Comparison of ENCODE assay signal across 17 cellular contexts in genomic region chr1:6991271-6991670, GRCh38.
A peak's percentile ranks its signal among the peaks of the same experiment; 100 is the strongest.
DNase-seq lines count a peak whose midpoint lies in the region; ATAC-seq and TF ChIP-seq lines count a peak whose summit lies in the region.
"Had no signal": no experiment of that assay in that cellular context is flagged by ENCODE, and none has a peak within 500 bp of the region (broad histone marks: within the 10 kb centered on the region; RNA-seq: fewer than 3 reads in every experiment).

No MANE protein-coding gene starts in this region.

- H3K27ac ChIP-seq in esophagus muscularis mucosa (replicated peaks in 1 of 4) (no peak overlapping the region), spleen (no peak overlapping the region), aorta (ENCODE audit: low read depth in 1 of 2, low read length in 2 of 2) (no peak overlapping the region)
- H3K27ac ChIP-seq: ascending aorta, hepatocyte, Peyer's patch had no signal

- peaks cover 0 to 15% (median 0%) of the 10 kb centered on the region in 4 donors for H3K27me3 ChIP-seq in esophagus muscularis mucosa
- peaks cover 0 to 6% (median 0%) of the 10 kb centered on the region in 7 donors for H3K27me3 ChIP-seq in spleen (replicated peaks in 1 of 7)
- H3K27me3 ChIP-seq in aorta (ENCODE audit: control insufficient read depth in 1 of 2, insufficient read depth in 2 of 2, low read length in 1 of 2), result no peaks in the 10 kb centered on the region
- H3K27me3 ChIP-seq: ascending aorta, Peyer's patch had no signal

- H3K4me3 ChIP-seq in epithelial cell of esophagus (ENCODE audit: low read length), result no peak overlapping the region
- no peak overlapping the region for H3K4me3 ChIP-seq in esophagus muscularis mucosa
- H3K4me3 ChIP-seq in spleen, result no peak overlapping the region
- no peak overlapping the region for H3K4me3 ChIP-seq in aorta (ENCODE audit: low read length in 2 of 2)
- H3K4me3 ChIP-seq: ascending aorta, hepatocyte, Peyer's patch had no signal

- H3K4me1 ChIP-seq in esophagus muscularis mucosa, result no peaks in the 10 kb centered on the region
- H3K4me1 ChIP-seq in spleen, result no peaks in the 10 kb centered on the region
- H3K4me1 ChIP-seq in aorta (ENCODE audit: control insufficient read depth in 1 of 2, insufficient read depth in 2 of 2, low read length in 2 of 2), result no peaks in the 10 kb centered on the region
- H3K4me1 ChIP-seq: ascending aorta, Peyer's patch had no signal

- WGBS in esophagus muscularis mucosa, result 65% methylated on average over 1 of the region's 1 CpG
- WGBS in spleen, 5 donors, result 84 to 94% (median 90%) methylated on average over 1 of the region's 1 CpG
- 43 to 56% methylated on average over 1 of the region's 1 CpG for WGBS in aorta, 2 donors

- H3K36me3 ChIP-seq in esophagus muscularis mucosa (no peaks in the 10 kb centered on the region), spleen (no peaks in the 10 kb centered on the region), aorta (ENCODE audit: control insufficient read depth in 1 of 2, insufficient read depth in 2 of 2, low read length in 1 of 2) (no peaks in the 10 kb centered on the region)
- H3K36me3 ChIP-seq: ascending aorta, Peyer's patch had no signal

- ATAC-seq in aorta (ENCODE audit: low FRiP score), result no peak
- ATAC-seq: left ventricle myocardium superior; natural killer cell treated with Interleukin-12 subunit alpha and Interleukin-12 subunit beta and Interleukin-15 and Interleukin-18, amount 100 ng/mL, for 72 hours; sciatic nerve had no signal

- peaks cover 0 to 5% (median 2%) of the 10 kb centered on the region in 4 donors for H3K9me3 ChIP-seq in esophagus muscularis mucosa
- peaks cover 0 to 18% (median 0%) of the 10 kb centered on the region in 8 donors for H3K9me3 ChIP-seq in spleen
- H3K9me3 ChIP-seq in aorta (ENCODE audit: control insufficient read depth, low read length), result peaks cover 3% of the 10 kb centered on the region
- H3K9me3 ChIP-seq: ascending aorta, Peyer's patch had no signal

- TF ChIP-seq CTCF in epithelial cell of esophagus (IDR thresholded peaks at IDR 0.05; ENCODE audit: insufficient read depth, low read depth, low read length, missing control alignments) (no peak), esophagus muscularis mucosa (IDR thresholded peaks at IDR 0.05) (no peak), spleen (IDR thresholded peaks at IDR 0.05 in 8 of 11, conservative IDR thresholded peaks at IDR 0.05 in 3 of 11) (no peak)

- intact Hi-C loops in esophagus muscularis mucosa (cut with DNase I) (no loop called here), spleen (cut with DNase I; ENCODE audit: low total_unique reads) (no loop called here), aorta (cut with DNase I) (no loop called here)

- no peak for TF ChIP-seq POLR2A in esophagus muscularis mucosa (IDR thresholded peaks at IDR 0.05; ENCODE audit: low read depth)
- no peak for TF ChIP-seq POLR2A in spleen (IDR thresholded peaks at IDR 0.05)

- peak; percentile 29 for DNase-seq in GM04503 (ENCODE audit: low read depth)
- DNase-seq in RKO (ENCODE audit: low spot score), result peak; percentile 80
- DNase-seq in epithelial cell of esophagus (ENCODE audit: low read depth), result peak; percentile 70
- DNase-seq in renal cortical epithelial cell (ENCODE audit: low read depth), result peak; percentile 90
- no peak for DNase-seq in esophagus muscularis mucosa (ENCODE audit: extremely low spot score)
- DNase-seq in spleen, result no peak
- no peak for DNase-seq in NCI-H2081 treated with DMSO at 0.1 percent for 48 hours (lab: John Stamatoyannopoulos, UW)
- DNase-seq in aorta, result no peak
- DNase-seq: activated CD4-positive, alpha-beta T cell treated with anti-CD3 and anti-CD28 coated beads, Interleukin-2, amount 50 U/mL, for 1 hour; CD4-positive, alpha-beta memory T cell; left ventricle myocardium superior; NCI-H1092 treated with DMSO at 0.1 percent for 48 hours; Peyer's patch had no signal

- TF ChIP-seq EP300 in esophagus muscularis mucosa (IDR thresholded peaks at IDR 0.05), result no peak

Comparison
In these comparisons a context has a peak if more than half of its experiments do, and no peak if none do; other contexts are left out.
1. DNase-seq: peak in GM04503 (single experiment), RKO (single experiment), epithelial cell of esophagus (single experiment) and renal cortical epithelial cell (single experiment); none in esophagus muscularis mucosa (single experiment), spleen (single experiment), NCI-H2081 treated with DMSO at 0.1 percent for 48 hours (single experiment) and aorta (0 of 2).